Comparison of ENCODE assay signal across 19 cellular contexts in genomic region chr3:69180869-69181591, GRCh38. TPM values are rescaled to one million over a fixed set of nuclear protein-coding genes. Genes with fewer than 3 reads are reported as not detected.
A peak's percentile ranks its signal among the peaks of the same experiment; 100 is the strongest.
DNase-seq lines count a peak whose midpoint lies in the region; ATAC-seq, FAIRE-seq and TF ChIP-seq lines count a peak whose summit lies in the region.
"Had no signal": no experiment of that assay in that cellular context is flagged by ENCODE, and none has a peak within 500 bp of the region (broad histone marks: within the 10 kb centered on the region; RNA-seq: fewer than 3 reads in every experiment).

No MANE protein-coding gene starts in this region.

- POLR2A ChIA-PET in HepG2 (lab: Yijun Ruan, JAX), result interaction anchor here (1.3 kb wide), 1 partner anchor 19 kb away, joined by 11 read pairs; no protein-coding TSS in a partner anchor

- TF ChIP-seq CTCF in HepG2 (CRISPR knock-in tag; IDR thresholded peaks at IDR 0.05) (no peak), right lobe of liver (IDR thresholded peaks at IDR 0.05) (no peak), dorsolateral prefrontal cortex (IDR thresholded peaks at IDR 0.05 in 54 of 56, conservative IDR thresholded peaks at IDR 0.05 in 2 of 56; ENCODE audit: low read depth in 1 of 56, partially characterized antibody in 56 of 56) (no peak), nephron progenitor cell (IDR thresholded peaks at IDR 0.05) (no peak), psoas muscle (IDR thresholded peaks at IDR 0.05) (no peak)

- H3K79me2 ChIP-seq in HepG2 (ENCODE audit: insufficient read depth, low read length), result no peaks in the 10 kb centered on the region

- H3K9ac ChIP-seq in HepG2 (ENCODE audit: insufficient read depth, low read depth, low read length), result no peak overlapping the region; the same call in 1 of the 2 replicates

- WGBS in HepG2 (ENCODE audit: low lambda C conversion rate), result 89% methylated on average over 12 of the region's 23 CpGs
- WGBS in right lobe of liver (ENCODE audit: insufficient coverage, low coverage, low lambda C conversion rate, missing lambda C conversion rate), result 80% methylated on average over 6 of the region's 23 CpGs
- 81 to 82% (median 81%) methylated on average over 23 of the region's 23 CpGs for WGBS in psoas muscle, 3 donors

- peak overlapping the region; percentile 93 for H3K27ac ChIP-seq in HepG2 (ENCODE audit: extremely low read length, insufficient read depth, low read length)
- H3K27ac ChIP-seq in right lobe of liver, result no peak overlapping the region
- peak overlapping the region; percentile 31 to 96 (median 89) for H3K27ac ChIP-seq in dorsolateral prefrontal cortex
- no peak overlapping the region for H3K27ac ChIP-seq in psoas muscle
- H3K27ac ChIP-seq: ascending aorta, esophagus muscularis mucosa, vagina had no signal

- DNase-seq in HepG2 (ENCODE audit: low spot score), result peak; percentile 19
- no peak for DNase-seq in right lobe of liver
- no peak for DNase-seq in dorsolateral prefrontal cortex
- DNase-seq in nephron progenitor cell, result no peak
- no peak for DNase-seq in NK-92 (lab: John Stamatoyannopoulos, UW; ENCODE audit: unreplicated experiment)
- DNase-seq in psoas muscle, result no peak
- DNase-seq in activated T-helper 1 cell treated with anti-CD3 and anti-CD28 coated beads, Interleukin-12 subunit alpha, Interleukin-12 subunit beta, Interleukin-2, Interleukin-4 antibody, amounts not matched to agents 30 ng/mL and 10 ng/mL and 1 ng/mL, durations not matched to agents 14 hours and 24 hours and 36 hours (ENCODE audit: low spot score), result no peak
- DNase-seq: activated gamma-delta T cell treated with Interleukin-2 at 50 U/mL for 16 hours; CD8-positive, alpha-beta memory T cell; immature natural killer cell; NCI-H2171 treated with DMSO at 0.1 percent for 48 hours; SIG-M5 had no signal

- TF ChIP-seq EP300 in HepG2 (IDR thresholded peaks at IDR 0.05; ENCODE audit: low read depth in 2 of 2, low read length in 2 of 2), result no peak
- no peak for TF ChIP-seq EP300 in HepG2 (CRISPR knock-in tag; IDR thresholded peaks at IDR 0.05; ENCODE audit: borderline replicate concordance)

- H2AFZ ChIP-seq in HepG2 (ENCODE audit: low read length), result no peak overlapping the region

- TF ChIP-seq POLR2A in HepG2 (IDR thresholded peaks at IDR 0.05; ENCODE audit: insufficient read depth in 1 of 2, low read depth in 2 of 2, low read length in 2 of 2) (no peak), right lobe of liver (IDR thresholded peaks at IDR 0.05) (no peak)

- BruUV-seq in HepG2 (replicated peaks; lab: Mats Ljungman, UMichigan), result no TSS peak

- no peaks in the 10 kb centered on the region for H3K27me3 Mint-ChIP-seq in nephron progenitor cell (ENCODE audit: low read depth, poor library complexity)
- H3K27me3 Mint-ChIP-seq in activated T-helper 1 cell treated with anti-CD3 and anti-CD28 coated beads, Interleukin-12 subunit alpha, Interleukin-12 subunit beta, Interleukin-2, Interleukin-4 antibody, amounts not matched to agents 30 ng/mL and 10 ng/mL and 1 ng/mL, durations not matched to agents 14 hours and 24 hours and 36 hours (ENCODE audit: insufficient read depth), result no peaks in the 10 kb centered on the region

- peaks cover 84% of the 10 kb centered on the region for H3K36me3 Mint-ChIP-seq in nephron progenitor cell (ENCODE audit: low read depth)
- peaks cover 71% of the 10 kb centered on the region for H3K36me3 Mint-ChIP-seq in activated T-helper 1 cell treated with anti-CD3 and anti-CD28 coated beads, Interleukin-12 subunit alpha, Interleukin-12 subunit beta, Interleukin-2, Interleukin-4 antibody, amounts not matched to agents 30 ng/mL and 10 ng/mL and 1 ng/mL, durations not matched to agents 14 hours and 24 hours and 36 hours (ENCODE audit: low read depth)
- H3K36me3 Mint-ChIP-seq: stimulated activated memory B cell treated with anti-CD40 and anti-IgM and Interleukin-4, amounts not matched to agents 10 μg/mL and 1 μg/mL and 100 μg/mL, for 72 hours had no signal

- FAIRE-seq in HepG2 (lab: Jason Lieb, UNC), result no peak

- H4K20me1 ChIP-seq in HepG2 (ENCODE audit: insufficient read depth, low read length), result no peaks in the 10 kb centered on the region

- peaks cover 15% of the 10 kb centered on the region for H3K4me1 Mint-ChIP-seq in nephron progenitor cell
- peaks cover 42% of the 10 kb centered on the region for H3K4me1 Mint-ChIP-seq in activated T-helper 1 cell treated with anti-CD3 and anti-CD28 coated beads, Interleukin-12 subunit alpha, Interleukin-12 subunit beta, Interleukin-2, Interleukin-4 antibody, amounts not matched to agents 30 ng/mL and 10 ng/mL and 1 ng/mL, durations not matched to agents 14 hours and 24 hours and 36 hours (ENCODE audit: low read depth)
- H3K4me1 Mint-ChIP-seq: immature natural killer cell; stimulated activated memory B cell treated with anti-CD40 and anti-IgM and Interleukin-4, amounts not matched to agents 10 μg/mL and 1 μg/mL and 100 μg/mL, for 72 hours had no signal

- no peaks in the 10 kb centered on the region for H3K27me3 ChIP-seq in HepG2 (ENCODE audit: control insufficient read depth in 1 of 2, insufficient read depth in 2 of 2, low read length in 2 of 2)
- no peaks in the 10 kb centered on the region for H3K27me3 ChIP-seq in right lobe of liver
- H3K27me3 ChIP-seq in dorsolateral prefrontal cortex, result no peaks in the 10 kb centered on the region
- H3K27me3 ChIP-seq in psoas muscle (ENCODE audit: insufficient read depth in 3 of 3, low read length in 2 of 3), result no peaks in the 10 kb centered on the region
- H3K27me3 ChIP-seq: ascending aorta, esophagus muscularis mucosa, vagina had no signal

- no peak overlapping the region for H3K4me2 ChIP-seq in HepG2 (ENCODE audit: low read depth, low read length)

- H3K9me3 ChIP-seq in HepG2 (ENCODE audit: low read length) (no peaks in the 10 kb centered on the region), right lobe of liver (no peaks in the 10 kb centered on the region), psoas muscle (no peaks in the 10 kb centered on the region)
- H3K9me3 ChIP-seq: ascending aorta, esophagus muscularis mucosa, vagina had no signal

- H3K4me3 ChIP-seq in HepG2 (replicated peaks in 1 of 3; ENCODE audit: insufficient read depth in 1 of 3, low read depth in 2 of 3, low read length in 3 of 3), result no peak overlapping the region
- no peak overlapping the region for H3K4me3 ChIP-seq in right lobe of liver
- H3K4me3 ChIP-seq in dorsolateral prefrontal cortex, result peak overlapping the region in 2 of 59 donors; percentile 7 to 30
- no peak overlapping the region for H3K4me3 ChIP-seq in psoas muscle
- H3K4me3 ChIP-seq: ascending aorta, esophagus muscularis mucosa, vagina had no signal

- in situ Hi-C loops in HepG2 (cut with HindIII; ENCODE audit: extremely low pct_ligation_motif_present, low pct_unique_long_range_greater_than_20kb), result no loop called here

- peak overlapping the region; percentile 80 for H3K27ac Mint-ChIP-seq in nephron progenitor cell
- no peak overlapping the region for H3K27ac Mint-ChIP-seq in activated T-helper 1 cell treated with anti-CD3 and anti-CD28 coated beads, Interleukin-12 subunit alpha, Interleukin-12 subunit beta, Interleukin-2, Interleukin-4 antibody, amounts not matched to agents 30 ng/mL and 10 ng/mL and 1 ng/mL, durations not matched to agents 14 hours and 24 hours and 36 hours
- H3K27ac Mint-ChIP-seq: immature natural killer cell; stimulated activated memory B cell treated with anti-CD40 and anti-IgM and Interleukin-4, amounts not matched to agents 10 μg/mL and 1 μg/mL and 100 μg/mL, for 72 hours had no signal

- ATAC-seq in HepG2 (no peak), right lobe of liver (no peak), GM18870 (IDR thresholded peaks at IDR 0.05; ENCODE audit: unreplicated experiment) (no peak), psoas muscle (no peak)
- ATAC-seq: stimulated activated memory B cell treated with anti-CD40 and anti-IgM and Interleukin-4, amounts not matched to agents 10 μg/mL and 1 μg/mL and 100 μg/mL, for 72 hours had no signal

- H3K36me3 ChIP-seq in HepG2 (replicated peaks in 1 of 2; ENCODE audit: control insufficient read depth in 1 of 2, insufficient read depth in 2 of 2, low read length in 2 of 2) (peaks cover 1 to 7% of the 10 kb centered on the region in 2 experiments; a peak in 3 of 5 replicates), right lobe of liver (peaks cover 0 to 47% (median 20%) of the 10 kb centered on the region in 4 donors), psoas muscle (ENCODE audit: insufficient read depth in 1 of 2, low read depth in 1 of 2) (peaks cover 0 to 35% of the 10 kb centered on the region in 2 donors)

- H3K4me3 Mint-ChIP-seq in nephron progenitor cell, result no peak overlapping the region
- no peak overlapping the region for H3K4me3 Mint-ChIP-seq in activated T-helper 1 cell treated with anti-CD3 and anti-CD28 coated beads, Interleukin-12 subunit alpha, Interleukin-12 subunit beta, Interleukin-2, Interleukin-4 antibody, amounts not matched to agents 30 ng/mL and 10 ng/mL and 1 ng/mL, durations not matched to agents 14 hours and 24 hours and 36 hours
- H3K4me3 Mint-ChIP-seq: CD8-positive, alpha-beta memory T cell; immature natural killer cell; stimulated activated memory B cell treated with anti-CD40 and anti-IgM and Interleukin-4, amounts not matched to agents 10 μg/mL and 1 μg/mL and 100 μg/mL, for 72 hours had no signal

- H3K4me1 ChIP-seq in HepG2 (ENCODE audit: insufficient read depth, low read length) (peaks cover 54% of the 10 kb centered on the region), right lobe of liver (peaks cover 0 to 33% (median 13%) of the 10 kb centered on the region in 4 donors), psoas muscle (no peaks in the 10 kb centered on the region)
- H3K4me1 ChIP-seq: ascending aorta had no signal

- intact Hi-C loops in HepG2 (cut with micrococcal nuclease; ENCODE audit: unreplicated experiment) (no loop called here), right lobe of liver (cut with DNase I) (no loop called here), dorsolateral prefrontal cortex (cut with DNase I) (loop anchor here in 1 of 2 donors (5.0 kb wide), 1 partner anchor 126 kb away; no protein-coding TSS in a partner anchor), psoas muscle (cut with DNase I) (no loop called here)
- intact Hi-C loops in activated T-helper 1 cell treated with anti-CD3 and anti-CD28 coated beads, Interleukin-12 subunit alpha, Interleukin-12 subunit beta, Interleukin-2, Interleukin-4 antibody, amounts not matched to agents 30 ng/mL and 10 ng/mL and 1 ng/mL, durations not matched to agents 14 hours and 24 hours and 36 hours (cut with micrococcal nuclease), result loop anchor here (5.0 kb wide), 1 partner anchor 144 kb away; no protein-coding TSS in a partner anchor

- CTCF ChIA-PET in HepG2 (lab: Yijun Ruan, JAX; ENCODE audit: low intra/inter-chr PET ratio, low total read pairs), result no interaction called here

- TF ChIP-seq RAD21 in HepG2 (CRISPR knock-in tag; IDR thresholded peaks at IDR 0.05), result no peak

- H3K9me3 Mint-ChIP-seq in nephron progenitor cell, result no peaks in the 10 kb centered on the region
- no peaks in the 10 kb centered on the region for H3K9me3 Mint-ChIP-seq in activated T-helper 1 cell treated with anti-CD3 and anti-CD28 coated beads, Interleukin-12 subunit alpha, Interleukin-12 subunit beta, Interleukin-2, Interleukin-4 antibody, amounts not matched to agents 30 ng/mL and 10 ng/mL and 1 ng/mL, durations not matched to agents 14 hours and 24 hours and 36 hours
- H3K9me3 Mint-ChIP-seq: CD8-positive, alpha-beta memory T cell; immature natural killer cell; stimulated activated memory B cell treated with anti-CD40 and anti-IgM and Interleukin-4, amounts not matched to agents 10 μg/mL and 1 μg/mL and 100 μg/mL, for 72 hours had no signal

RNA-seq across cellular contexts. Expression of gene LMOD3, which starts 58.6 kb away (rescaled TPM):
- total RNA-seq in HepG2 (2016; rRNA removed; fragmentation: Illumina TruSeq; extraction: Trizol) (not detected in 2 replicates), right lobe of liver (under 1 TPM in 3 of 6 experiments, not detected in 3; 0.07 to 0.25 (median 0.13) TPM), dorsolateral prefrontal cortex (1 to 10 TPM in 7 of 120 experiments, under 1 TPM in 106, not detected in 7; 0.13 to 1.2 (median 0.44) TPM), psoas muscle (100 to 1,000 TPM; 127 to 258 (median 174) TPM)
- total RNA-seq in HepG2 (2016; cell fraction: cytosol; rRNA removed; fragmentation: Illumina TruSeq; extraction: Trizol; ENCODE audit: low read depth), result not detected in 2 replicates
- not detected in 2 replicates for total RNA-seq in HepG2 (2016; cell fraction: insoluble cytoplasmic fraction; rRNA removed; fragmentation: Illumina TruSeq; extraction: Trizol)
- total RNA-seq in HepG2 (2016; cell fraction: membrane; rRNA removed; fragmentation: Illumina TruSeq; extraction: Trizol), result not detected in 2 replicates
- not detected in 2 replicates for total RNA-seq in HepG2 (2016; cell fraction: nucleus; rRNA removed; fragmentation: Illumina TruSeq; extraction: Trizol)
- polyA plus RNA-seq in HepG2 (2011; rRNA removed) (not detected in 2 replicates), psoas muscle (100 to 1,000 TPM in 2 of 3 donors, 1 to 10 TPM in 1; 9.0 to 133 (median 129) TPM)
- not detected in 2 replicates for polyA plus RNA-seq in HepG2 (2011; cell fraction: cytosol; rRNA removed)
- polyA plus RNA-seq in HepG2 (2011; cell fraction: nucleus; rRNA removed), result not detected in 2 replicates
- not detected in 2 replicates for polyA plus RNA-seq in HepG2 (2012)
- not detected in 2 replicates for polyA plus RNA-seq in HepG2 (2016; cell fraction: cytosol; fragmentation: Illumina TruSeq; extraction: Trizol; ENCODE audit: low read depth)
- not detected in 2 replicates for polyA plus RNA-seq in HepG2 (2016; cell fraction: insoluble cytoplasmic fraction; fragmentation: Illumina TruSeq; extraction: Trizol; ENCODE audit: low read depth)
- not detected in 2 replicates for polyA plus RNA-seq in HepG2 (2016; cell fraction: membrane; fragmentation: Illumina TruSeq; extraction: Trizol; ENCODE audit: low read depth)
- not detected in 2 replicates for polyA plus RNA-seq in HepG2 (2016; cell fraction: nucleus; fragmentation: Illumina TruSeq; extraction: Trizol; ENCODE audit: insufficient read depth, low read depth)
- not detected in 2 replicates for polyA minus RNA-seq in HepG2 (2011; rRNA and poly(A)+ RNA removed; ENCODE audit: low replicate concordance)
- polyA minus RNA-seq in HepG2 (2011; cell fraction: cytosol; rRNA and poly(A)+ RNA removed), result not detected in 2 replicates
- polyA minus RNA-seq in HepG2 (2011; cell fraction: nucleus; rRNA and poly(A)+ RNA removed), result not detected in 2 replicates
- total RNA-seq in activated T-helper 1 cell treated with anti-CD3 and anti-CD28 coated beads, Interleukin-12 subunit alpha, Interleukin-12 subunit beta, Interleukin-2, Interleukin-4 antibody, amounts not matched to agents 30 ng/mL and 10 ng/mL and 1 ng/mL, durations not matched to agents 14 hours and 24 hours and 36 hours, result not detected in 2 replicates
- total RNA-seq: ascending aorta; CD8-positive, alpha-beta memory T cell; dermis blood vessel endothelial cell; T-helper 2 cell treated with Interferon-gamma antibody and Interleukin-4, amounts not matched to agents 100 ng/mL and 5 ng/mL, for 36 hours; vagina had no signal

Comparison
In these comparisons a context has a peak if more than half of its experiments do, and no peak if none do; other contexts are left out.
1. H3K27ac ChIP-seq: peak in HepG2 (single experiment) and dorsolateral prefrontal cortex (59 of 59); none in right lobe of liver (0 of 3) and psoas muscle (single experiment).
2. RNA of gene LMOD3, which starts 58.6 kb away (total RNA-seq): 127 to 258 TPM in psoas muscle; 0.13 to 1.2 TPM in dorsolateral prefrontal cortex, 0.07 to 0.25 TPM in right lobe of liver, not detected in HepG2 and not detected in activated T-helper 1 cell treated with anti-CD3 and anti-CD28 coated beads, Interleukin-12 subunit alpha, Interleukin-12 subunit beta, Interleukin-2, Interleukin-4 antibody, amounts not matched to agents 30 ng/mL and 10 ng/mL and 1 ng/mL, durations not matched to agents 14 hours and 24 hours and 36 hours; every median in the first group is over 10 times any median in the second.